17 cellular contexts compared by ENCODE assay signal in the genomic region with DNA sequence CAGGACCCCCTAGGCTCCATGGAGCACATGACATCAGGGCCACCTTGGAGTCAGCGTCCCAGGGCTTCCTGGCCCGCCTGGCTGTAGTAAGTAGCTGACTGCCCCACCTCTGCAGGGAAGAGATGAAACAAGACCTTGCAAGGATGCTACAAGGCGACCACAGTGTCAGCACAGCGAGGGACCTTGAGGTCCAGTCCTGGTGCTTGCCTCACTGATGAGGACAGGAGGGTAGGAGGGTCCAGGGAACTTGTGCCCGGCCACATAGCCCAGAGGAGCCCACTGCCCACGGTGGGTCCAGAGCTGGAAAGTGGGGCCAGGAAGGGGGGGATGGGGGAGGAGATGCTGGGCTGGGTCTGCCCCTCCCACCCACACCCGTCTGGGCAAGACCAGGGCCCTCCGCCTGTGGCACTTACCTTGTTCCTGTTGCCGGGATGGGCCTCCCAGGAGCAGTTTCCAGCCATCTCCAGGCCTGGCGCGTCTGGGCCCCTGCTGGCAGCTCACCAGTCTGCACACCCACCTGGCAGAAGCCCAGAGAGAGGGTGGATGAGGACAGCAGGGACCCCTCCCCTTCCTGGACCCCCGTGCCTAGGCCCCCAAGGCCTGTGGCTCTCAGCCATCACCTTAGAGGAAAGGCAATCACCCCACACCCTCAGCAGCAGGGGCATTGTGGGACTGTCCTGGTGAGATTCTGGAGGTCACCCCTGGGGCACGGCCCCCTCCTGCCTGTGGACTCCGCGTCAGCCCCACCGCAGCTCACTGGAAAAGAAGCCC. TPM values are rescaled to one million over a fixed set of nuclear protein-coding genes. Genes with fewer than 3 reads are reported as not detected.
DNase-seq lines count a peak whose midpoint lies in the region; ATAC-seq, FAIRE-seq and TF ChIP-seq lines count a peak whose summit lies in the region.
"Had no signal": no experiment of that assay in that cellular context is flagged by ENCODE, and none has a peak within 500 bp of the region (broad histone marks: within the 10 kb centered on the region; RNA-seq: fewer than 3 reads in every experiment).

No MANE protein-coding gene starts in this region.

- no peak overlapping the region for H2AFZ ChIP-seq in GM23248

- no peaks in the 10 kb centered on the region for H3K9me2 ChIP-seq in GM23248 (ENCODE audit: insufficient read depth)

- H3K27me3 ChIP-seq in GM23248 (replicated peaks; ENCODE audit: insufficient read depth), result no peaks in the 10 kb centered on the region
- peaks cover 14 to 99% of the 10 kb centered on the region in 2 donors for H3K27me3 ChIP-seq in left lung
- peaks cover 42 to 68% (median 56%) of the 10 kb centered on the region in 3 donors for H3K27me3 ChIP-seq in skeletal muscle tissue (ENCODE audit: control insufficient read depth in 3 of 3, insufficient read depth in 3 of 3, low read length in 3 of 3)
- H3K27me3 ChIP-seq in BE2C, result no peaks in the 10 kb centered on the region

- no peaks in the 10 kb centered on the region for H3K36me3 ChIP-seq in GM23248 (ENCODE audit: low read depth)
- no peaks in the 10 kb centered on the region for H3K36me3 ChIP-seq in left lung
- H3K36me3 ChIP-seq in skeletal muscle tissue (ENCODE audit: control insufficient read depth in 3 of 3, insufficient read depth in 3 of 3, low read length in 3 of 3), result peaks cover 0 to 2% (median 0%) of the 10 kb centered on the region in 3 donors
- H3K36me3 ChIP-seq in BE2C, result no peaks in the 10 kb centered on the region

- no peaks in the 10 kb centered on the region for H3K9me3 ChIP-seq in GM23248 (ENCODE audit: low read depth)
- no peaks in the 10 kb centered on the region for H3K9me3 ChIP-seq in left lung
- no peaks in the 10 kb centered on the region for H3K9me3 ChIP-seq in skeletal muscle tissue (ENCODE audit: control insufficient read depth in 3 of 3, low read length in 3 of 3)
- no peaks in the 10 kb centered on the region for H3K9me3 ChIP-seq in BE2C

- H3K4me3 ChIP-seq in GM23248 (no peak overlapping the region), WI38 (ENCODE audit: low read depth, low read length) (peak overlapping the region; percentile 87), left lung (no peak overlapping the region), skeletal muscle tissue (ENCODE audit: low read length in 3 of 3) (peak overlapping the region in 1 of 3 donors; percentile 6), BE2C (ENCODE audit: low read depth, low read length) (no peak overlapping the region)

- H3K27ac ChIP-seq in GM23248, result peak overlapping the region; percentile 97
- H3K27ac ChIP-seq in left lung, result peak overlapping the region; percentile 41 to 79
- H3K27ac ChIP-seq in skeletal muscle tissue (ENCODE audit: low read depth, low read length), result peak overlapping the region; percentile 58
- H3K27ac ChIP-seq: KMS-11 had no signal

- H3K9ac ChIP-seq in GM23248 (peak overlapping the region; percentile 90), skeletal muscle tissue (ENCODE audit: low read depth in 1 of 3, low read length in 3 of 3) (peak overlapping the region in 1 of 3 donors; percentile 60)
- H3K9ac ChIP-seq: KMS-11 had no signal

- no peak for TF ChIP-seq CTCF in WI38 (IDR thresholded peaks at IDR 0.05; ENCODE audit: low read depth, low read length)
- TF ChIP-seq CTCF in left lung (IDR thresholded peaks at IDR 0.05), result no peak
- TF ChIP-seq CTCF in BE2C (IDR thresholded peaks at IDR 0.05; ENCODE audit: low read depth, low read length), result no peak

- H4K20me1 ChIP-seq in GM23248 (ENCODE audit: insufficient read depth), result no peaks in the 10 kb centered on the region

- intact Hi-C loops in left lung (cut with DNase I), result no loop called here

- DNase-seq in GM23248, result peak; percentile 47
- DNase-seq in left lung, result peak in 1 of 2 donors; percentile 66
- no peak for DNase-seq in GM19239 (ENCODE audit: insufficient read length, low spot score)
- DNase-seq in BE2C, result no peak
- no peak for DNase-seq in NCI-H1105 (lab: John Stamatoyannopoulos, UW)
- DNase-seq: activated T-cell treated with anti-CD3 and anti-CD28 coated beads, Interleukin-2, amount 50 U/mL, for 4 hours; stimulated activated CD4-positive, alpha-beta T cell treated with anti-CD3 and anti-CD28 coated beads, Interleukin-4, amount 100 ng/mL, for 1 hour had no signal

- H3F3A ChIP-seq in GM23248 (ENCODE audit: insufficient read depth), result peaks cover 10% of the 10 kb centered on the region

- H3K4me1 ChIP-seq in GM23248 (ENCODE audit: insufficient read depth) (peaks cover 44% of the 10 kb centered on the region), left lung (peaks cover 10 to 44% of the 10 kb centered on the region in 2 donors), skeletal muscle tissue (ENCODE audit: control insufficient read depth in 3 of 3, insufficient read depth in 3 of 3, low read length in 3 of 3) (peaks cover 28 to 40% (median 28%) of the 10 kb centered on the region in 3 donors), BE2C (peaks cover 17% of the 10 kb centered on the region)

- in situ Hi-C loops in GM23248 (cut with MboI), result no loop called here

- no peak for FAIRE-seq in GM19239 (lab: Jason Lieb, UNC)
- FAIRE-seq: bronchial epithelial cell, TTC549 had no signal

- WGBS in GM23248 (ENCODE audit: low coverage in 1 of 2, low lambda C conversion rate in 2 of 2, missing lambda C conversion rate in 2 of 2), 2 experiments, result 45 to 66% methylated on average over 10 to 15 of the region's 16 CpGs

- ATAC-seq in left lung (no peak), HG03439 (IDR thresholded peaks at IDR 0.05; ENCODE audit: unreplicated experiment) (no peak)
- ATAC-seq: activated T-cell treated with anti-CD3 and anti-CD28 coated beads, Interleukin-2, amount 50 U/mL, for 4 hours had no signal

- 0 out of 2 replicates have a peak, but pooled peaks cover 11% of the 10 kb centered on the region for H3K79me2 ChIP-seq in GM23248 (ENCODE audit: insufficient read depth)

- peak overlapping the region; percentile 95 for H3K4me2 ChIP-seq in GM23248 (ENCODE audit: unreplicated experiment)
- H3K4me2 ChIP-seq: KMS-11 had no signal

RNA-seq across cellular contexts. Expression of a gene that starts 3.4 kb away (rescaled TPM):
- total RNA-seq in GM23248 (2014; rRNA removed; shearing (Covaris generic)), result 25.3 and 36.0 TPM in 2 replicates
- polyA plus RNA-seq in GM23248 (2016; fragmentation: Nextera tagmentation; extraction: Ambion mirVana), result 20.7 and 21.2 TPM in 2 replicates
- 10 to 100 TPM; 12.6 to 22.6 TPM for total RNA-seq in left lung
- total RNA-seq in skeletal muscle tissue, result 16.7 TPM
- not detected for polyA plus RNA-seq in BE2C (2012; ENCODE audit: insufficient read depth, insufficient read length, low read depth)
- total RNA-seq: OCI-LY7 had no signal

RNA-seq across cellular contexts. Expression of a gene that starts 28.8 kb away (rescaled TPM):
- total RNA-seq in GM23248 (2014; rRNA removed; shearing (Covaris generic)), result not detected in 2 replicates
- not detected in 2 replicates for polyA plus RNA-seq in GM23248 (2016; fragmentation: Nextera tagmentation; extraction: Ambion mirVana)
- total RNA-seq in left lung, result not detected
- not detected for total RNA-seq in skeletal muscle tissue
- not detected for polyA plus RNA-seq in BE2C (2012; ENCODE audit: insufficient read depth, insufficient read length, low read depth)
- total RNA-seq: activated T-cell treated with anti-CD3 and anti-CD28 coated beads, Interleukin-2, amount 50 U/mL, for 4 hours; bronchial epithelial cell; epithelial cell of proximal tubule; neural crest cell; OCI-LY7 had no signal
- polyA plus RNA-seq: CD14-positive monocyte had no signal

RNA-seq across cellular contexts. Expression of a gene that starts 39.1 kb away (rescaled TPM):
- total RNA-seq in GM23248 (2014; rRNA removed; shearing (Covaris generic)), result 7.1 and 10.2 TPM in 2 replicates
- polyA plus RNA-seq in GM23248 (2016; fragmentation: Nextera tagmentation; extraction: Ambion mirVana), result 8.5 and 8.7 TPM in 2 replicates
- total RNA-seq in left lung (10 to 100 TPM; 14.7 to 22.0 TPM), skeletal muscle tissue (6.8 TPM)
- 17.3 TPM for polyA plus RNA-seq in BE2C (2012; ENCODE audit: insufficient read depth, insufficient read length, low read depth)
